Comparison of ENCODE assay signal across 21 cellular contexts in the genomic region with DNA sequence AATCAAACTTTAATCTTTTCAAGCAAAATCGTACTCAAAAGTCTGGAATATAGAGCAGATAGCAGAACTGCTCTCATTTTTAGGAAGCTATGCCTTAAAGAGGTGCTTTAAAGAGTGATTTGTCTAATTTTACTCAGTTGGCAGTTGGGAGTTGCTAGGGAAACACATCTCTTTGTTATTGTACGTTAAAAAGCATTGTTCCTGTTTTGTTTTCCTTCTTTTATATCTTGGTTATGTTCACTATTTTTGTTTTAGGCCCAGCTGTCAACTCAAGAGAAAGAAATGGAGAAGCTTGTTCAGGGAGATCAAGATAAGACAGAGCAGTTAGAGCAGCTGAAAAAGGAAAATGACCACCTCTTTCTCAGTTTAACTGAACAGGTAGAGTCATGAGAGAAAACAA. TPM values are rescaled to one million over a fixed set of nuclear protein-coding genes. Genes with fewer than 3 reads are reported as not detected.
"Had no signal": no experiment of that assay in that cellular context is flagged by ENCODE, and none has a peak within 500 bp of the region (broad histone marks: within the 10 kb centered on the region; RNA-seq: fewer than 3 reads in every experiment).

No MANE protein-coding gene starts in this region.

- H3K4me1 Mint-ChIP-seq: memory B cell; stimulated activated memory B cell treated with anti-CD40 and anti-IgM and Interleukin-4, amounts not matched to agents 10 μg/mL and 1 μg/mL and 100 μg/mL, for 72 hours had no signal

- H3K9me3 Mint-ChIP-seq: activated B cell treated with CpG ODN at 0.5 μM for 24 hours; activated CD4-positive, alpha-beta T cell treated with anti-CD3 and anti-CD28 coated beads, Interleukin-2, amount 10 ng/mL, durations not matched to agents 24 days and 14 days; memory B cell; stimulated activated memory B cell treated with anti-CD40 and anti-IgM and Interleukin-4, amounts not matched to agents 10 μg/mL and 1 μg/mL and 100 μg/mL, for 72 hours had no signal

- DNase-seq: activated B cell treated with CpG ODN at 0.5 μM for 24 hours; activated CD4-positive, alpha-beta T cell treated with anti-CD3 and anti-CD28 coated beads, Interleukin-2, amount 10 ng/mL, durations not matched to agents 24 days and 14 days; activated effector memory CD4-positive, alpha-beta T cell treated with Interleukin-2 at 50 U/mL for 16 hours; activated T-cell treated with anti-CD3 and anti-CD28 coated beads, Interleukin-2, amount 50 U/mL, for 1 hour; aorta; esophagus squamous epithelium; foreskin fibroblast; head of caudate nucleus; spleen; stimulated activated CD4-positive, alpha-beta T cell treated with anti-CD3 and anti-CD28 coated beads, Interleukin-1b, Interleukin-23, amount 100 ng/mL, for 48 hours had no signal

- H3K27ac Mint-ChIP-seq: activated B cell treated with CpG ODN at 0.5 μM for 24 hours; activated CD4-positive, alpha-beta T cell treated with anti-CD3 and anti-CD28 coated beads, Interleukin-2, amount 10 ng/mL, durations not matched to agents 24 days and 14 days; activated naive CD8-positive, alpha-beta T cell; memory B cell; stimulated activated memory B cell treated with anti-CD40 and anti-IgM and Interleukin-4, amounts not matched to agents 10 μg/mL and 1 μg/mL and 100 μg/mL, for 72 hours had no signal

- H3K27ac ChIP-seq: breast epithelium, esophagus squamous epithelium, spleen, tibial nerve had no signal

- H3K27me3 ChIP-seq: breast epithelium, esophagus squamous epithelium, spleen, tibial nerve had no signal

- H3K27me3 Mint-ChIP-seq: activated B cell treated with CpG ODN at 0.5 μM for 24 hours; activated CD4-positive, alpha-beta T cell treated with anti-CD3 and anti-CD28 coated beads, Interleukin-2, amount 10 ng/mL, durations not matched to agents 24 days and 14 days; activated naive CD8-positive, alpha-beta T cell; memory B cell; stimulated activated memory B cell treated with anti-CD40 and anti-IgM and Interleukin-4, amounts not matched to agents 10 μg/mL and 1 μg/mL and 100 μg/mL, for 72 hours had no signal

- H3K9me3 ChIP-seq: breast epithelium, esophagus squamous epithelium, spleen, tibial nerve had no signal

- H3K4me1 ChIP-seq: breast epithelium, esophagus squamous epithelium, tibial nerve had no signal

- H3K4me3 Mint-ChIP-seq: activated B cell treated with CpG ODN at 0.5 μM for 24 hours; activated CD4-positive, alpha-beta T cell treated with anti-CD3 and anti-CD28 coated beads, Interleukin-2, amount 10 ng/mL, durations not matched to agents 24 days and 14 days; activated naive CD8-positive, alpha-beta T cell; memory B cell; stimulated activated memory B cell treated with anti-CD40 and anti-IgM and Interleukin-4, amounts not matched to agents 10 μg/mL and 1 μg/mL and 100 μg/mL, for 72 hours had no signal

- H3K4me3 ChIP-seq: breast epithelium, esophagus squamous epithelium, spleen, tibial nerve had no signal

- ATAC-seq: left lobe of liver; sciatic nerve; stimulated activated memory B cell treated with anti-CD40 and anti-IgM and Interleukin-4, amounts not matched to agents 10 μg/mL and 1 μg/mL and 100 μg/mL, for 72 hours had no signal

RNA-seq across cellular contexts. Expression of gene TTLL6, which starts 35.2 kb away (rescaled TPM):
- total RNA-seq: activated B cell treated with CpG ODN at 0.5 μM for 24 hours; activated CD4-positive, alpha-beta T cell treated with anti-CD3 and anti-CD28 coated beads, Interleukin-2, amount 10 ng/mL, durations not matched to agents 24 days and 14 days; activated CD8-positive, alpha-beta memory T cell treated with anti-CD3 and anti-CD28 coated beads for 36 hours; left lobe of liver; osteocyte; pulmonary artery endothelial cell; spleen had no signal
- polyA plus RNA-seq: neural cell had no signal
